ENCODE assay signal across 1 cellular context in genomic region chr19:10427169-10427568, GRCh38.
TF ChIP-seq lines count a peak whose summit lies in the region.

No MANE protein-coding gene starts in this region.

TF ChIP-seq in GM12878, 131 proteins besides CTCF, POLR2A, EP300 and RAD21:
- TF ChIP-seq KLF5 (IDR thresholded peaks at IDR 0.05; ENCODE audit: partially characterized antibody), result no peak
- no peak for TF ChIP-seq ZBTB33 (IDR thresholded peaks at IDR 0.05)
- TF ChIP-seq, protein P1, sequence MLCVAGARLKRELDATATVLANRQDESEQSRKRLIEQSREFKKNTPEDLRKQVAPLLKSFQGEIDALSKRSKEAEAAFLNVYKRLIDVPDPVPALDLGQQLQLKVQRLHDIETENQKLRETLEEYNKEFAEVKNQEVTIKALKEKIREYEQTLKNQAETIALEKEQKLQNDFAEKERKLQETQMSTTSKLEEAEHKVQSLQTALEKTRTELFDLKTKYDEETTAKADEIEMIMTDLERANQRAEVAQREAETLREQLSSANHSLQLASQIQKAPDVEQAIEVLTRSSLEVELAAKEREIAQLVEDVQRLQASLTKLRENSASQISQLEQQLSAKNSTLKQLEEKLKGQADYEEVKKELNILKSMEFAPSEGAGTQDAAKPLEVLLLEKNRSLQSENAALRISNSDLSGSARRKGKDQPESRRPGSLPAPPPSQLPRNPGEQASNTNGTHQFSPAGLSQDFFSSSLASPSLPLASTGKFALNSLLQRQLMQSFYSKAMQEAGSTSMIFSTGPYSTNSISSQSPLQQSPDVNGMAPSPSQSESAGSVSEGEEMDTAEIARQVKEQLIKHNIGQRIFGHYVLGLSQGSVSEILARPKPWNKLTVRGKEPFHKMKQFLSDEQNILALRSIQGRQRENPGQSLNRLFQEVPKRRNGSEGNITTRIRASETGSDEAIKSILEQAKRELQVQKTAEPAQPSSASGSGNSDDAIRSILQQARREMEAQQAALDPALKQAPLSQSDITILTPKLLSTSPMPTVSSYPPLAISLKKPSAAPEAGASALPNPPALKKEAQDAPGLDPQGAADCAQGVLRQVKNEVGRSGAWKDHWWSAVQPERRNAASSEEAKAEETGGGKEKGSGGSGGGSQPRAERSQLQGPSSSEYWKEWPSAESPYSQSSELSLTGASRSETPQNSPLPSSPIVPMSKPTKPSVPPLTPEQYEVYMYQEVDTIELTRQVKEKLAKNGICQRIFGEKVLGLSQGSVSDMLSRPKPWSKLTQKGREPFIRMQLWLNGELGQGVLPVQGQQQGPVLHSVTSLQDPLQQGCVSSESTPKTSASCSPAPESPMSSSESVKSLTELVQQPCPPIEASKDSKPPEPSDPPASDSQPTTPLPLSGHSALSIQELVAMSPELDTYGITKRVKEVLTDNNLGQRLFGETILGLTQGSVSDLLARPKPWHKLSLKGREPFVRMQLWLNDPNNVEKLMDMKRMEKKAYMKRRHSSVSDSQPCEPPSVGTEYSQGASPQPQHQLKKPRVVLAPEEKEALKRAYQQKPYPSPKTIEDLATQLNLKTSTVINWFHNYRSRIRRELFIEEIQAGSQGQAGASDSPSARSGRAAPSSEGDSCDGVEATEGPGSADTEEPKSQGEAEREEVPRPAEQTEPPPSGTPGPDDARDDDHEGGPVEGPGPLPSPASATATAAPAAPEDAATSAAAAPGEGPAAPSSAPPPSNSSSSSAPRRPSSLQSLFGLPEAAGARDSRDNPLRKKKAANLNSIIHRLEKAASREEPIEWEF (IDR thresholded peaks at IDR 0.05; ENCODE audit: insufficient replicate concordance, low read depth, low read length), result no peak
- no peak for TF ChIP-seq NKRF (conservative IDR thresholded peaks at IDR 0.05)
- TF ChIP-seq ESRRA (IDR thresholded peaks at IDR 0.05; ENCODE audit: low read length), result no peak
- TF ChIP-seq FOXK2 (IDR thresholded peaks at IDR 0.05), result no peak
